ENCODE assay signal across 13 cellular contexts in the genomic region with DNA sequence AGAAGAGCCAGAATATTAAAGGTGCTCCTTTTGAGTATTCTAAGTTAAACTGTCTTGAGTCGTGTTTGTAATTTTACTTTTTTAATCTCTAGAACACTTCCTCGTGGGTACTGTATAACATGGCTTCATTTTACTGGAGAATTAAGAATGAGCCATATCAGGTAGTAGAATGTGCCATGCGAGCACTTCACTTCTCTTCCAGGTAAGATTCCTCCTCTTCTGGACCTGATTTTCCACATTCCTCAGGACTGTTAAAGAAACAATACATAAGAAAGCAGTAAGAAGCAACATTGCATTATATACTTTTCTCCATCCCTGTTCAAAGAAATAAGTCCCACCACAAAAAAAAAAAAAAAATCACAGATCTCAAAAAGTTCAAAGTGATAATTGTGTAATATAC.
"Had no signal": no experiment of that assay in that cellular context is flagged by ENCODE, and none has a peak within 500 bp of the region (broad histone marks: within the 10 kb centered on the region; RNA-seq: fewer than 3 reads in every experiment).

No MANE protein-coding gene starts in this region.

- H3K9me3 Mint-ChIP-seq: activated CD4-positive, alpha-beta memory T cell treated with anti-CD3 and anti-CD28 coated beads for 36 hours; natural killer cell treated with Interleukin-12 subunit alpha and Interleukin-12 subunit beta and Interleukin-15 and Interleukin-18, amount 100 ng/mL, for 72 hours; stimulated activated naive B cell treated with anti-CD40 and anti-IgM and Interleukin-4, amounts not matched to agents 10 μg/mL and 1 μg/mL and 100 μg/mL, for 72 hours had no signal

- H3K4me1 ChIP-seq: SJCRH30, transverse colon had no signal

- H3K4me3 ChIP-seq: SJCRH30, transverse colon had no signal

- H3K27me3 Mint-ChIP-seq: activated CD4-positive, alpha-beta memory T cell treated with anti-CD3 and anti-CD28 coated beads for 36 hours; natural killer cell treated with Interleukin-12 subunit alpha and Interleukin-12 subunit beta and Interleukin-15 and Interleukin-18, amount 100 ng/mL, for 72 hours; stimulated activated naive B cell treated with anti-CD40 and anti-IgM and Interleukin-4, amounts not matched to agents 10 μg/mL and 1 μg/mL and 100 μg/mL, for 72 hours had no signal

- DNase-seq: caudate nucleus; islet precursor cell; mesenchymal stem cell; occipital lobe; SJCRH30; stimulated activated CD4-positive, alpha-beta T cell treated with anti-CD3 and anti-CD28 coated beads, Interleukin-4, amount 100 ng/mL, for 1 hour; stimulated activated naive B cell treated with anti-CD40 and anti-IgM and Interleukin-4, amounts not matched to agents 10 μg/mL and 1 μg/mL and 100 μg/mL, for 72 hours; substantia nigra; transverse colon had no signal

- H3K9me3 ChIP-seq: SJCRH30, transverse colon had no signal

- H3K27me3 ChIP-seq: SJCRH30, transverse colon had no signal

- H3K27ac Mint-ChIP-seq: activated CD4-positive, alpha-beta memory T cell treated with anti-CD3 and anti-CD28 coated beads for 36 hours; activated T-helper 1 cell treated with anti-CD3 and anti-CD28 coated beads, Interleukin-12 subunit alpha, Interleukin-12 subunit beta, Interleukin-2, Interleukin-4 antibody, amounts not matched to agents 30 ng/mL and 10 ng/mL and 1 ng/mL, durations not matched to agents 14 hours and 24 hours and 36 hours; natural killer cell treated with Interleukin-12 subunit alpha and Interleukin-12 subunit beta and Interleukin-15 and Interleukin-18, amount 100 ng/mL, for 72 hours; stimulated activated naive B cell treated with anti-CD40 and anti-IgM and Interleukin-4, amounts not matched to agents 10 μg/mL and 1 μg/mL and 100 μg/mL, for 72 hours had no signal

- ATAC-seq: left lobe of liver; natural killer cell treated with Interleukin-12 subunit alpha and Interleukin-12 subunit beta and Interleukin-15 and Interleukin-18, amount 100 ng/mL, for 72 hours; stimulated activated naive B cell treated with anti-CD40 and anti-IgM and Interleukin-4, amounts not matched to agents 10 μg/mL and 1 μg/mL and 100 μg/mL, for 72 hours had no signal

- H3K27ac ChIP-seq: SJCRH30, transverse colon had no signal

- H3K4me3 Mint-ChIP-seq: activated CD4-positive, alpha-beta memory T cell treated with anti-CD3 and anti-CD28 coated beads for 36 hours; activated T-helper 1 cell treated with anti-CD3 and anti-CD28 coated beads, Interleukin-12 subunit alpha, Interleukin-12 subunit beta, Interleukin-2, Interleukin-4 antibody, amounts not matched to agents 30 ng/mL and 10 ng/mL and 1 ng/mL, durations not matched to agents 14 hours and 24 hours and 36 hours; natural killer cell treated with Interleukin-12 subunit alpha and Interleukin-12 subunit beta and Interleukin-15 and Interleukin-18, amount 100 ng/mL, for 72 hours; stimulated activated naive B cell treated with anti-CD40 and anti-IgM and Interleukin-4, amounts not matched to agents 10 μg/mL and 1 μg/mL and 100 μg/mL, for 72 hours had no signal

- H3K4me1 Mint-ChIP-seq: stimulated activated naive B cell treated with anti-CD40 and anti-IgM and Interleukin-4, amounts not matched to agents 10 μg/mL and 1 μg/mL and 100 μg/mL, for 72 hours had no signal
